ENCODE assay signal across 1 cellular context in genomic region chr5:126595486-126596083, GRCh38.
TF ChIP-seq lines count a peak whose summit lies in the region.

No MANE protein-coding gene starts in this region.

TF ChIP-seq in GM12878, 131 proteins besides CTCF, POLR2A, EP300 and RAD21 (continued from another document):
- TF ChIP-seq ZBTB40 (IDR thresholded peaks at IDR 0.05; ENCODE audit: borderline replicate concordance) (no peak), WRNIP1 (IDR thresholded peaks at IDR 0.05; ENCODE audit: borderline replicate concordance, low read depth, low read length) (no peak), MYB (IDR thresholded peaks at IDR 0.05; ENCODE audit: borderline replicate concordance, low read depth, low read length) (no peak), E2F4 (IDR thresholded peaks at IDR 0.05; ENCODE audit: low read depth, low read length) (no peak)
TF ChIP-seq in GM12878: peak in this region for 0.
